ENCODE assay signal across 22 cellular contexts in the genomic region with DNA sequence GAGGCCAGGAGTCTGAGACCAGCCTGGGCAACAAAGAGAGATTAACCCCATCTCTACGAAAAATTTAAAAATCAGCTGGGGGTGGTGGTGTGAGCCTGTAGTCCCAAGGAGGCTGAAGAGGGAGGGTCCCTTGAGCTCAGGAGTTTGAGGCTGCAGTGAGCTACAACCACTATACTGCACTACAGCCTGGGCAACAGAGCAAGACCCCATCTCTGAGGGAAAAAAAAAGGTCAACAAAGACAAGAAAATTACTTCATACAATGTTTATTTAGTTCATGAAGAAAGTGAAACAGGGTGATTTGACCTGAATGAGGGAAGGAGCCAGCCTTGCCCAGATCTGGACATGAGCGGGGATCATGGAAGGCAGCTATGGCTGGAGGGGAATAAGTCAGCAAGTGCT. TPM values are rescaled to one million over a fixed set of nuclear protein-coding genes. Genes with fewer than 3 reads are reported as not detected.
"Had no signal": no experiment of that assay in that cellular context is flagged by ENCODE, and none has a peak within 500 bp of the region (broad histone marks: within the 10 kb centered on the region; RNA-seq: fewer than 3 reads in every experiment).

No MANE protein-coding gene starts in this region.

- H3K27ac Mint-ChIP-seq: nephron, type B pancreatic cell had no signal

- H3K4me1 ChIP-seq: heart left ventricle, right atrium auricular region, stomach had no signal

- H3K9me3 ChIP-seq: heart left ventricle, mucosa of descending colon, right atrium auricular region, stomach, thoracic aorta had no signal

- H3K4me3 Mint-ChIP-seq: nephron, type B pancreatic cell had no signal

- ATAC-seq: heart left ventricle, mucosa of descending colon had no signal

- H3K27ac ChIP-seq: dorsolateral prefrontal cortex, heart left ventricle, right atrium auricular region, stomach, thoracic aorta had no signal

- H3K9me3 Mint-ChIP-seq: nephron had no signal

- H3K4me3 ChIP-seq: dorsolateral prefrontal cortex, heart left ventricle, mucosa of descending colon, right atrium auricular region, stomach, thoracic aorta had no signal

- H3K27me3 ChIP-seq: right atrium auricular region, stomach had no signal

- DNase-seq: central memory CD4-positive, alpha-beta T cell; cortex of kidney; dorsolateral prefrontal cortex; erythroblast; foreskin melanocyte; heart left ventricle; hippocampal formation; kidney glomerular epithelial cell; mucosa of descending colon; posterior cingulate gyrus; small intestine; stimulated activated CD4-positive, alpha-beta T cell treated with anti-CD3 and anti-CD28 coated beads, Interleukin-12 subunit alpha, Interleukin-12 subunit beta, amount 100 ng/mL, for 4 hours; stimulated activated naive CD4-positive, alpha-beta T cell; stomach; substantia nigra had no signal

- H3K4me1 Mint-ChIP-seq: nephron had no signal

- H3K36me3 ChIP-seq: heart left ventricle, right atrium auricular region, stomach, thoracic aorta had no signal

- H3K36me3 Mint-ChIP-seq: type B pancreatic cell had no signal

RNA-seq across cellular contexts. Expression of gene TMEM163, which starts 59.1 kb away (rescaled TPM):
- total RNA-seq: lung microvascular endothelial cell, myocyte, osteoblast had no signal
